Comparison of ENCODE assay signal across 26 cellular contexts in genomic region chr17:35728551-35728950, GRCh38. TPM values are rescaled to one million over a fixed set of nuclear protein-coding genes. Genes with fewer than 3 reads are reported as not detected.
"Had no signal": no experiment of that assay in that cellular context is flagged by ENCODE, and none has a peak within 500 bp of the region (broad histone marks: within the 10 kb centered on the region; RNA-seq: fewer than 3 reads in every experiment).

No MANE protein-coding gene starts in this region.

- H3K4me3 ChIP-seq: K562 had no signal

- H3K27ac ChIP-seq: HL-60, KMS-11, RWPE1 had no signal

- H3K9me3 Mint-ChIP-seq: IgD-negative memory B cell had no signal

- H3K9me3 ChIP-seq: SK-N-SH had no signal

- H3K9ac ChIP-seq: KMS-11, SK-N-SH had no signal

- H3K9me2 ChIP-seq: SK-N-SH had no signal

- H3K4me2 ChIP-seq: KMS-11, SK-N-SH had no signal

- FAIRE-seq: HTR-8/SVneo, K562 had no signal

- DNase-seq: MV-4-11, NCI-H1048, NCI-H1105, NCI-H1417, NCI-H1436 treated with DMSO at 0.1 percent for 48 hours, NCI-H1694 treated with DMSO at 0.1 percent for 48 hours, NCI-H1930, NCI-H2081, NCI-H2107, NCI-H2227 treated with DMSO at 0.1 percent for 48 hours, NCI-H510A, NCI-H524 treated with DMSO at 0.1 percent for 48 hours, NCI-H774, PC-3, SHP77, SK-N-SH had no signal

RNA-seq across cellular contexts. Expression of gene RASL10B, which starts 2.9 kb away (rescaled TPM):
- total RNA-seq: OCI-LY7 had no signal
- polyA plus RNA-seq: IgD-negative memory B cell had no signal

RNA-seq across cellular contexts. Expression of gene GAS2L2, which starts 24.5 kb away (rescaled TPM):
- total RNA-seq: K562, LHCN-M2, PC-3, SK-MEL-5 had no signal
- polyA plus RNA-seq: IgD-negative memory B cell, K562, SK-N-SH had no signal

RNA-seq across cellular contexts. Expression of gene C17orf50, which starts 32.1 kb away (rescaled TPM):
- total RNA-seq: K562, LHCN-M2, MCF 10A, OCI-LY7, PC-3, SK-MEL-5 had no signal
- polyA plus RNA-seq: IgD-negative memory B cell, K562 had no signal
